ENCODE assay signal across 1 cellular context in the genomic region with DNA sequence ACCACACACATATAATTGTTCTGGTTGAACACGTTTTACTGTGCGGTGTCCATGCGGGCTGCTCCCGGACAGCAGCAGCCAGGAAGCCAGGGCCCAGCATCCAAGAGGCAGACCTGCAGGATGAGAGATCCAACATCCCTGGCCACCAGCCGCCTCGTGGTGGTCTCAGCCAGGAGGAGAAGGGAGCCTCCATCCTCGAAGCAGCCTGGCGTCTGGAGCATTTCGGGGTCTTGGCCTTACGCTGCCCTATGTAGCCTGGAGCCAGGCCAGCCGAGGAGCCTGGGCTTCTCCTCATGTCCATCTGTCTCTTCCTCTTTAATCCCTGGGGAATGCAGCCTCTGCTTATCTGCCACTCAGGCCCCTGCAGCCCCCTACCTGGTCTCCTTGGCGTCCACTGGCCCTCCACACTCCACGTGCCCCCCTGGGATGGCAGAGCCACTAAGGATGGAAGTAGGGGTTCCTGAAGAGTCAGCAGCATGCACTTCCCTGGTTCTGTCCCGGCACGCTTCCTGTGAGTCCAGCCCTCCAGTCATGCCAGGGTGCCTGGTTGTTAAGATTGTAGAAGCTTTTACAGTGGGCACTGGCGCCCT.
TF ChIP-seq lines count a peak whose summit lies in the region.

No MANE protein-coding gene starts in this region.

TF ChIP-seq in GM23338, 12 proteins besides CTCF, POLR2A, EP300 and RAD21 (continued from another document):
- TF ChIP-seq, protein P1, sequence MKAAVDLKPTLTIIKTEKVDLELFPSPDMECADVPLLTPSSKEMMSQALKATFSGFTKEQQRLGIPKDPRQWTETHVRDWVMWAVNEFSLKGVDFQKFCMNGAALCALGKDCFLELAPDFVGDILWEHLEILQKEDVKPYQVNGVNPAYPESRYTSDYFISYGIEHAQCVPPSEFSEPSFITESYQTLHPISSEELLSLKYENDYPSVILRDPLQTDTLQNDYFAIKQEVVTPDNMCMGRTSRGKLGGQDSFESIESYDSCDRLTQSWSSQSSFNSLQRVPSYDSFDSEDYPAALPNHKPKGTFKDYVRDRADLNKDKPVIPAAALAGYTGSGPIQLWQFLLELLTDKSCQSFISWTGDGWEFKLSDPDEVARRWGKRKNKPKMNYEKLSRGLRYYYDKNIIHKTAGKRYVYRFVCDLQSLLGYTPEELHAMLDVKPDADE (IDR thresholded peaks at IDR 0.05) = no peak
- TF ChIP-seq POLR2AphosphoS5 (IDR thresholded peaks at IDR 0.05; ENCODE audit: low read depth) = no peak
- no peak for TF ChIP-seq NANOG (IDR thresholded peaks at IDR 0.05; ENCODE audit: borderline replicate concordance)
